In genomic region chr12:130838951-130839769, GRCh38 we compare ENCODE assay signal across 8 cellular contexts. TPM values are rescaled to one million over a fixed set of nuclear protein-coding genes. Genes with fewer than 3 reads are reported as not detected.
DNase-seq lines count a peak whose midpoint lies in the region; ATAC-seq and TF ChIP-seq lines count a peak whose summit lies in the region.

STX2 (minus strand) TSS chr12:130839250; CDS start chr12:130839099, 151 bp downstream.

- H3K9me2 ChIP-seq in OCI-LY1 (ENCODE audit: low read depth, low read length) = no peaks in the 10 kb centered on the region

- H3K27ac ChIP-seq in HUES48 (ENCODE audit: low read depth, low read length) (no peak within 1 kb of the TSS), OCI-LY1 (ENCODE audit: low read depth, low read length, poor library complexity, severe bottlenecking) (peak within 1 kb of the TSS; percentile 49), mucosa of rectum (ENCODE audit: low read depth in 2 of 2, low read length in 2 of 2) (no peak within 1 kb of the TSS)

- H3K79me2 ChIP-seq in OCI-LY1 (ENCODE audit: insufficient read depth, low read length) = 0 out of 2 replicates have a peak, but pooled peaks cover 4% of the 10 kb centered on the region

- H3K9ac ChIP-seq in HUES48 (ENCODE audit: low read depth, low read length) = no peak within 1 kb of the TSS
- H3K9ac ChIP-seq in OCI-LY1 (ENCODE audit: low read length) = peak within 1 kb of the TSS; percentile 98
- H3K9ac ChIP-seq in mucosa of rectum (ENCODE audit: low read depth in 1 of 2, low read length in 2 of 2) = peak within 1 kb of the TSS; percentile 9 to 46

- no peaks in the 10 kb centered on the region for H3K9me3 ChIP-seq in HUES48 (ENCODE audit: control insufficient read depth, insufficient read depth, low read length)
- no peaks in the 10 kb centered on the region for H3K9me3 ChIP-seq in OCI-LY1 (ENCODE audit: low read length)
- no peaks in the 10 kb centered on the region for H3K9me3 ChIP-seq in mucosa of rectum (ENCODE audit: control insufficient read depth in 2 of 2, low read length in 2 of 2)

- H3K27me3 ChIP-seq in HUES48 (ENCODE audit: control insufficient read depth, insufficient read depth, low read length) (peaks cover 17% of the 10 kb centered on the region), OCI-LY1 (ENCODE audit: insufficient read depth, low read length) (no peaks in the 10 kb centered on the region), mucosa of rectum (ENCODE audit: control insufficient read depth in 2 of 2, insufficient read depth in 2 of 2, low read length in 2 of 2) (no peaks in the 10 kb centered on the region)

- peak; percentile 54 for TF ChIP-seq CTCF in OCI-LY1 (IDR thresholded peaks at IDR 0.05; ENCODE audit: low read length)
- TF ChIP-seq CTCF in epithelial cell of proximal tubule (conservative IDR thresholded peaks at IDR 0.05; ENCODE audit: low read depth, low read length) = peak; percentile 48

- H3K4me2 ChIP-seq in OCI-LY1 (ENCODE audit: low read length) = peak within 1 kb of the TSS; percentile 99

- no peaks in the 10 kb centered on the region for H4K20me1 ChIP-seq in OCI-LY1 (ENCODE audit: insufficient read depth, low read length)

- H2AFZ ChIP-seq in OCI-LY1 (ENCODE audit: low read length) = peak within 1 kb of the TSS; percentile 43

- peak; percentile 80 for ATAC-seq in GM21390 (IDR thresholded peaks at IDR 0.05; ENCODE audit: unreplicated experiment)

- DNase-seq in DMS 273 treated with DMSO at 0.1 percent for 48 hours (lab: John Stamatoyannopoulos, UW) = peak; percentile 40
- peak; percentile 86 for DNase-seq in activated T-cell treated with anti-CD3 and anti-CD28 coated beads for 4 hours
- no peak for DNase-seq in epithelial cell of proximal tubule (ENCODE audit: low read depth)
- DNase-seq in stimulated activated CD8-positive, alpha-beta memory T cell treated with anti-CD3 and anti-CD28 coated beads, Interleukin-4, amount 100 ng/mL, for 4 hours (ENCODE audit: low read depth in 2 of 2, low spot score in 1 of 2) = peak; percentile 75 to 76

- peaks cover 18% of the 10 kb centered on the region for H3K4me1 ChIP-seq in HUES48 (ENCODE audit: control insufficient read depth, insufficient read depth, low read length)
- peaks cover 35% of the 10 kb centered on the region for H3K4me1 ChIP-seq in OCI-LY1 (ENCODE audit: insufficient read depth, low read length, severe bottlenecking)
- peaks cover 0 to 5% of the 10 kb centered on the region in 2 donors for H3K4me1 ChIP-seq in mucosa of rectum (ENCODE audit: control insufficient read depth in 2 of 2, insufficient read depth in 2 of 2, low read length in 2 of 2)

- H3K4me3 ChIP-seq in HUES48 (ENCODE audit: low read depth, low read length) (peak within 1 kb of the TSS; percentile 86), OCI-LY1 (ENCODE audit: low read depth, low read length, poor library complexity, severe bottlenecking) (peak within 1 kb of the TSS; percentile 100), epithelial cell of proximal tubule (ENCODE audit: low read depth, low read length) (peak within 1 kb of the TSS; percentile 87), mucosa of rectum (ENCODE audit: low read length in 2 of 2) (peak within 1 kb of the TSS; percentile 66 to 67)

- H3K36me3 ChIP-seq in HUES48 (ENCODE audit: control insufficient read depth, insufficient read depth, low read length) (no peaks in the 10 kb centered on the region), OCI-LY1 (ENCODE audit: insufficient read depth, low read length) (no peaks in the 10 kb centered on the region), mucosa of rectum (ENCODE audit: control insufficient read depth in 2 of 2, insufficient read depth in 2 of 2, low read length in 2 of 2) (no peaks in the 10 kb centered on the region)

- H3F3A ChIP-seq in OCI-LY1 (ENCODE audit: insufficient read depth, low read length) = no peaks in the 10 kb centered on the region

RNA-seq across cellular contexts. Expression of gene STX2, which starts in this region (rescaled TPM):
- 30.8 and 35.8 TPM in 2 replicates for total RNA-seq in epithelial cell of proximal tubule
